ENCODE assay signal across 17 cellular contexts in the genomic region with DNA sequence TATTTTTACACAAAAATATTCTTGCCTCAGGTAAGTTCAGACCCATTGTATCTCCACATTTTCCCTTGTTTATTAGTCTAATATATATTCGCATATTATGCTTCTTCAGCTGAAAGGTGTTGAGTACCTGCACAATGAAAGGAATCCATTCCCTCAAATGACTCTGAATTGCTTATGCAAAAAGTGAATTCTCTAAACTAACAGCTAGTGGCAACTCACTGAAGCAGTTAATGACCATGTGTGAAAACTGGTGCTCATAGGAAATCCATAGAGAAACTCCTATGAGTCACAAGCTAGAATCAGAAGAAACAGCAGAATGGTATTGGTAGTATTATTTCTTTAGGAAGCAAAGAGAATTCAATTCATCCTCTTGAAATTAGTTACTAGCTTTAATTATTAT. TPM values are rescaled to one million over a fixed set of nuclear protein-coding genes. Genes with fewer than 3 reads are reported as not detected.
DNase-seq lines count a peak whose midpoint lies in the region; ATAC-seq, FAIRE-seq and TF ChIP-seq lines count a peak whose summit lies in the region.
"Had no signal": no experiment of that assay in that cellular context is flagged by ENCODE, and none has a peak within 500 bp of the region (broad histone marks: within the 10 kb centered on the region; RNA-seq: fewer than 3 reads in every experiment).

No MANE protein-coding gene starts in this region.

- no TSS peak for BruUV-seq in GM12878 (replicated peaks; lab: Mats Ljungman, UMichigan)

- peaks cover 5% of the 10 kb centered on the region for H3K9me3 ChIP-seq in HUES48 (ENCODE audit: control insufficient read depth, insufficient read depth, low read length)
- no peaks in the 10 kb centered on the region for H3K9me3 ChIP-seq in GM12878 (replicated peaks; ENCODE audit: control insufficient read depth, insufficient read depth, low read length)
- H3K9me3 ChIP-seq: Caco-2 had no signal

- no peak overlapping the region for H3K4me2 ChIP-seq in GM12878 (ENCODE audit: control insufficient read depth, insufficient read depth)

- no peak overlapping the region for H2AFZ ChIP-seq in GM12878 (ENCODE audit: control insufficient read depth, low read depth, low read length)

- no peaks in the 10 kb centered on the region for H3K79me2 ChIP-seq in GM12878 (ENCODE audit: control insufficient read depth, insufficient read depth, low read length)

- TF ChIP-seq RAD21 in GM12878 (IDR thresholded peaks at IDR 0.05; ENCODE audit: insufficient read depth, low read depth, low read length) = no peak

- RAD21 ChIA-PET in GM12878 (lab: Charles Lee; ENCODE audit: unreplicated experiment) = interaction anchor here (0.7 to 1.9 kb wide), 13 partner anchors 9 to 631 kb away, joined by 3 to 12 read pairs (median 4); no protein-coding TSS in a partner anchor

- H3K27ac ChIP-seq in HUES48 (ENCODE audit: low read depth, low read length) = peak overlapping the region; percentile 85
- H3K27ac ChIP-seq in GM12878 (ENCODE audit: control insufficient read depth, insufficient read depth) = no peak overlapping the region

- POLR2A ChIA-PET in GM12878 (lab: Charles Lee) = interaction anchor here (0.9 to 1.8 kb wide), 5 partner anchors 9 to 98 kb away, joined by 3 to 6 read pairs (median 4); no protein-coding TSS in a partner anchor

- no peaks in the 10 kb centered on the region for H3K27me3 ChIP-seq in HUES48 (ENCODE audit: control insufficient read depth, insufficient read depth, low read length)
- H3K27me3 ChIP-seq in GM12878 (replicated peaks in 1 of 2; ENCODE audit: control insufficient read depth in 2 of 2, insufficient read depth in 2 of 2, low read length in 1 of 2) = no peaks in the 10 kb centered on the region

- SMC1A ChIA-PET in GM12878 (lab: Charles Lee; ENCODE audit: uncharacterized antibody, unreplicated experiment) = interaction anchor here (0.7 to 8.5 kb wide), 25 partner anchors 10 to 418 kb away, joined by 3 to 85 read pairs (median 4); no protein-coding TSS in a partner anchor

- in situ Hi-C loops in GM12878 (cut with MboI) = no loop called here

- TF ChIP-seq CTCF in GM12878 (IDR thresholded peaks at IDR 0.05 in 2 of 3, conservative IDR thresholded peaks at IDR 0.05 in 1 of 3; ENCODE audit: control insufficient read depth in 2 of 3, extremely low read depth in 1 of 3, insufficient read depth in 1 of 3, low read depth in 3 of 3, low read length in 3 of 3) (no peak), retinal pigment epithelial cell (conservative IDR thresholded peaks at IDR 0.05; ENCODE audit: low read depth, low read length) (no peak)

- H3K36me3 ChIP-seq in HUES48 (ENCODE audit: control insufficient read depth, insufficient read depth, low read length) (no peaks in the 10 kb centered on the region), GM12878 (ENCODE audit: control insufficient read depth in 2 of 2, insufficient read depth in 2 of 2, low read length in 1 of 2) (no peaks in the 10 kb centered on the region)

- TF ChIP-seq EP300 in GM12878 (IDR thresholded peaks at IDR 0.05; ENCODE audit: borderline replicate concordance in 1 of 2, control insufficient read depth in 1 of 2, low read depth in 2 of 2, low read length in 2 of 2) = 0 out of 4 replicates have a peak, but pooled peaks of 1 of the 2 experiments have one; percentile 5

- DNase-seq in GM12878 (ENCODE audit: low read depth, low spot score) (no peak), glomerular visceral epithelial cell (ENCODE audit: extremely low spot score) (peak; percentile 3), retinal pigment epithelial cell (ENCODE audit: low read depth) (peak; percentile 42), left lobe of liver (ENCODE audit: low spot score) (no peak), SHP77 treated with DMSO at 0.1 percent for 48 hours (lab: John Stamatoyannopoulos, UW) (no peak)
- DNase-seq: ACHN; Caco-2; CD4-positive, CD25-positive, alpha-beta regulatory T cell; DMS53; KBM-7; NCI-H146; NCI-H345; NCI-H526 treated with DMSO at 0.1 percent for 48 hours; SHP77 had no signal

- H3K4me1 ChIP-seq in HUES48 (ENCODE audit: control insufficient read depth, insufficient read depth, low read length) (peaks cover 55% of the 10 kb centered on the region), GM12878 (ENCODE audit: control insufficient read depth, insufficient read depth, low read length) (no peaks in the 10 kb centered on the region)
- H3K4me1 ChIP-seq: Caco-2 had no signal

- intact Hi-C loops in GM12878 (cut with micrococcal nuclease; ENCODE audit: unreplicated experiment) = no loop called here

- CTCF ChIA-PET in GM12878 (lab: Yijun Ruan, JAX) = interaction anchor here (0.9 to 3.6 kb wide), 8 partner anchors 9 to 203 kb away, joined by 3 to 21 read pairs (median 4); no protein-coding TSS in a partner anchor

- ATAC-seq in GM12878 = peak; percentile 83
- ATAC-seq in left lobe of liver = no peak
- ATAC-seq in HG02938 (IDR thresholded peaks at IDR 0.05; ENCODE audit: unreplicated experiment) = no peak
- ATAC-seq: HCT116 had no signal

- H4K20me1 ChIP-seq in GM12878 (ENCODE audit: control insufficient read depth, insufficient read depth) = no peaks in the 10 kb centered on the region

- FAIRE-seq in GM12878 (lab: Jason Lieb, UNC) = no peak

- WGBS in GM12878 (ENCODE audit: insufficient coverage, insufficient replicate concordance, low lambda C conversion rate, missing lambda C conversion rate) = 90% methylated on average over 1 of the region's 1 CpG

- H3K4me3 ChIP-seq in HUES48 (ENCODE audit: low read depth, low read length) (peak overlapping the region; percentile 31; the same call in 1 of the 2 replicates), GM12878 (no peak overlapping the region), retinal pigment epithelial cell (ENCODE audit: low read length) (no peak overlapping the region)

- H3K9ac ChIP-seq in HUES48 (ENCODE audit: low read depth, low read length) (0 out of 2 replicates have a peak overlapping the region, but pooled peaks have one; percentile 6), GM12878 (ENCODE audit: control insufficient read depth, insufficient read depth, low read length) (no peak overlapping the region)

- TF ChIP-seq POLR2A in GM12878 (IDR thresholded peaks at IDR 0.05; ENCODE audit: low read depth, low read length) = no peak

TF ChIP-seq in GM12878, 131 proteins besides CTCF, POLR2A, EP300 and RAD21:
- peak; percentile 43; the same call in 1 of the 2 replicates for TF ChIP-seq MTA2 (IDR thresholded peaks at IDR 0.05; ENCODE audit: low read depth)
- no peak for TF ChIP-seq SUZ12 (IDR thresholded peaks at IDR 0.05; ENCODE audit: unreplicated experiment)
- TF ChIP-seq, protein P1, sequence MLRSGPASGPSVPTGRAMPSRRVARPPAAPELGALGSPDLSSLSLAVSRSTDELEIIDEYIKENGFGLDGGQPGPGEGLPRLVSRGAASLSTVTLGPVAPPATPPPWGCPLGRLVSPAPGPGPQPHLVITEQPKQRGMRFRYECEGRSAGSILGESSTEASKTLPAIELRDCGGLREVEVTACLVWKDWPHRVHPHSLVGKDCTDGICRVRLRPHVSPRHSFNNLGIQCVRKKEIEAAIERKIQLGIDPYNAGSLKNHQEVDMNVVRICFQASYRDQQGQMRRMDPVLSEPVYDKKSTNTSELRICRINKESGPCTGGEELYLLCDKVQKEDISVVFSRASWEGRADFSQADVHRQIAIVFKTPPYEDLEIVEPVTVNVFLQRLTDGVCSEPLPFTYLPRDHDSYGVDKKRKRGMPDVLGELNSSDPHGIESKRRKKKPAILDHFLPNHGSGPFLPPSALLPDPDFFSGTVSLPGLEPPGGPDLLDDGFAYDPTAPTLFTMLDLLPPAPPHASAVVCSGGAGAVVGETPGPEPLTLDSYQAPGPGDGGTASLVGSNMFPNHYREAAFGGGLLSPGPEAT (IDR thresholded peaks at IDR 0.05; ENCODE audit: low read depth) = 0 out of 2 replicates have a peak, but pooled peaks have one; percentile 9
- TF ChIP-seq IKZF2 (IDR thresholded peaks at IDR 0.05) = peak in 1 of 2 experiments; percentile 12; a peak in 1 of 4 replicates
TF ChIP-seq in GM12878: peak in this region for 3.

RNA-seq across cellular contexts. Expression of a gene that starts 33.5 kb away (rescaled TPM):
- 0.52 TPM in 1 of 2 replicates, not detected in the other for total RNA-seq in GM12878 (2013; cell fraction: nucleolus; rRNA removed)
- total RNA-seq in GM12878 (2014; rRNA removed) (0.16 and 0.17 TPM in 2 replicates), GM12878 (2014; rRNA removed; fragmentation: Illumina TruSeq; extraction: Trizol) (0.14 TPM in 1 of 2 replicates, not detected in the other), GM12878 (2021) (not detected in 2 replicates), left lobe of liver (0.30 TPM)
- not detected for polyA plus RNA-seq in GM12878 (2011; ENCODE audit: low read depth)
- polyA plus RNA-seq in GM12878 (2011; rRNA removed) (0.22 and 0.27 TPM in 2 replicates), GM12878 (2014; fragmentation: Illumina TruSeq; extraction: Trizol) (0.06 TPM in 1 of 2 replicates, not detected in the other), GM12878 (2014; fragmentation: Nextera tagmentation; extraction: Ambion mirVana) (not detected), GM12878 (2014; rRNA removed) (not detected in 2 replicates), GM12878 (2016; fragmentation: Nextera tagmentation; extraction: Ambion mirVana) (not detected)
- polyA plus RNA-seq in GM12878 (2011; cell fraction: cytosol; rRNA removed) = 0.13 TPM in 1 of 2 replicates, not detected in the other
- polyA plus RNA-seq in GM12878 (2011; cell fraction: nucleus; rRNA removed) = 0.81 and 0.92 TPM in 2 replicates
- polyA plus RNA-seq in GM12878 (2012) = not detected in 2 replicates
- polyA minus RNA-seq in GM12878 (2011; rRNA and poly(A)+ RNA removed) = 2.5 and 4.4 TPM in 2 replicates
- not detected in 2 replicates for polyA minus RNA-seq in GM12878 (2011; cell fraction: cytosol; rRNA and poly(A)+ RNA removed)
- 3.4 and 7.8 TPM in 2 replicates for polyA minus RNA-seq in GM12878 (2011; cell fraction: nucleus; rRNA and poly(A)+ RNA removed)
- total RNA-seq: Caco-2; CD4-positive, CD25-positive, alpha-beta regulatory T cell had no signal
- polyA plus RNA-seq: CD4-positive, CD25-positive, alpha-beta regulatory T cell had no signal

RNA-seq across cellular contexts. Expression of a gene that starts 37.3 kb away (rescaled TPM):
- total RNA-seq in GM12878 (2013; cell fraction: nucleolus; rRNA removed) = 0.47 TPM in 1 of 2 replicates, not detected in the other
- total RNA-seq in GM12878 (2014; rRNA removed) = not detected in 2 replicates
- total RNA-seq in GM12878 (2014; rRNA removed; fragmentation: Illumina TruSeq; extraction: Trizol) = not detected in 2 replicates
- not detected in 2 replicates for total RNA-seq in GM12878 (2021)
- not detected for polyA plus RNA-seq in GM12878 (2011; ENCODE audit: low read depth)
- polyA plus RNA-seq in GM12878 (2011; rRNA removed) = 0.05 TPM in 1 of 2 replicates, not detected in the other
- polyA plus RNA-seq in GM12878 (2011; cell fraction: cytosol; rRNA removed) = not detected in 2 replicates
- polyA plus RNA-seq in GM12878 (2011; cell fraction: nucleus; rRNA removed) = 0.15 and 0.20 TPM in 2 replicates
- not detected in 2 replicates for polyA plus RNA-seq in GM12878 (2012)
- not detected in 2 replicates for polyA plus RNA-seq in GM12878 (2014; fragmentation: Illumina TruSeq; extraction: Trizol)
- not detected for polyA plus RNA-seq in GM12878 (2014; fragmentation: Nextera tagmentation; extraction: Ambion mirVana)
- not detected in 2 replicates for polyA plus RNA-seq in GM12878 (2014; rRNA removed)
- not detected for polyA plus RNA-seq in GM12878 (2016; fragmentation: Nextera tagmentation; extraction: Ambion mirVana)
- polyA minus RNA-seq in GM12878 (2011; rRNA and poly(A)+ RNA removed) = 0.93 and 1.3 TPM in 2 replicates
- polyA minus RNA-seq in GM12878 (2011; cell fraction: cytosol; rRNA and poly(A)+ RNA removed) = not detected in 2 replicates
- polyA minus RNA-seq in GM12878 (2011; cell fraction: nucleus; rRNA and poly(A)+ RNA removed) = 2.4 and 3.7 TPM in 2 replicates
- 0.33 TPM for total RNA-seq in left lobe of liver
- total RNA-seq: Caco-2; CD4-positive, CD25-positive, alpha-beta regulatory T cell had no signal
- polyA plus RNA-seq: CD4-positive, CD25-positive, alpha-beta regulatory T cell had no signal

Comparison
In these comparisons a context has a peak if more than half of its experiments do, and no peak if none do; other contexts are left out.
1. DNase-seq: peak in glomerular visceral epithelial cell (single experiment) and retinal pigment epithelial cell (single experiment); none in GM12878 (single experiment), left lobe of liver (single experiment) and SHP77 treated with DMSO at 0.1 percent for 48 hours (single experiment).